In the genomic region with DNA sequence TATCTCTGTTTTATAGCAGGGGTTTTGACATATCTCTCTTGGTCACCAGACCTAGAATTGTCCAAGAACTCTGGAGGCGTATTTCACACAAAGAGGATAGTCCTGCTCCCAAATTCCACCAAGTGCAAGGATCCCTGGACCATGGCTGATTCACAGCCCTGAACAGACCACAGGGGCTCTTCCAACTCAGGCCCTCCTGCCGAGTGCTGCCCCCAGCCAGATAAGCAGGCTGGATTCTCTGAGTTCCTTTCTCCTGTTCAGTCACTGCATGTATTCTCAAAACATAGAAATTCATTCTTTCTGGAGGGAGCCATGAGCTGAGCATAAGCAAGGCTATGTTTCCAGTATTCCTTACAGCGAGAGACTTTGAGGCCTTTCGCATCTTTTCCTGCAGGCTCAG, we compare ENCODE assay signal across 33 cellular contexts. TPM values are rescaled to one million over a fixed set of nuclear protein-coding genes. Genes with fewer than 3 reads are reported as not detected.
"Had no signal": no experiment of that assay in that cellular context is flagged by ENCODE, and none has a peak within 500 bp of the region (broad histone marks: within the 10 kb centered on the region; RNA-seq: fewer than 3 reads in every experiment).

No MANE protein-coding gene starts in this region.

- ATAC-seq: activated CD8-positive, alpha-beta T cell treated with anti-CD3 and anti-CD28 coated beads for 36 hours; activated T-cell treated with anti-CD3 and anti-CD28 coated beads, Interleukin-2, amount 50 U/mL, for 72 hours; activated T-helper 17 cell treated with anti-CD3 and anti-CD28 coated beads, Interleukin-2, amount 50 U/mL, for 72 hours; PC-3 had no signal

- H3K9ac ChIP-seq: KMS-11, SK-N-SH had no signal

- H3K36me3 ChIP-seq: Peyer's patch, SJSA1 had no signal

- H3K4me3 ChIP-seq: Peyer's patch, SJSA1 had no signal

- H3K9me3 ChIP-seq: Peyer's patch, SJSA1, SK-N-SH had no signal

- H3K27ac ChIP-seq: KMS-11, Peyer's patch, SJSA1 had no signal

- H3K27me3 ChIP-seq: Peyer's patch, SJSA1 had no signal

- H3K9me3 Mint-ChIP-seq: activated naive CD8-positive, alpha-beta T cell treated with anti-CD3 and anti-CD28 coated beads for 36 hours; activated T-cell treated with anti-CD3 and anti-CD28 coated beads, Interleukin-2, amount 50 U/mL, for 72 hours; activated T-helper 17 cell treated with anti-CD3 and anti-CD28 coated beads, Interleukin-2, amount 50 U/mL, for 72 hours; T-helper 1 cell treated with Interleukin-12 subunit alpha and Interleukin-12 subunit beta and Interleukin-4 antibody, amounts not matched to agents 30 μg/mL and 1 μg/mL, for 36 hours had no signal

- H3K27me3 Mint-ChIP-seq: activated CD8-positive, alpha-beta T cell treated with anti-CD3 and anti-CD28 coated beads for 36 hours; activated naive CD8-positive, alpha-beta T cell treated with anti-CD3 and anti-CD28 coated beads for 36 hours; activated T-helper 17 cell treated with anti-CD3 and anti-CD28 coated beads, Interleukin-2, amount 50 U/mL, for 72 hours had no signal

- H3K27ac Mint-ChIP-seq: activated CD4-positive, alpha-beta T cell treated with anti-CD3 and anti-CD28 coated beads, Interleukin-2, amount 10 ng/mL, durations not matched to agents 24 days and 14 days; activated CD8-positive, alpha-beta T cell treated with anti-CD3 and anti-CD28 coated beads for 36 hours; activated naive CD8-positive, alpha-beta T cell treated with anti-CD3 and anti-CD28 coated beads for 36 hours; activated T-cell treated with anti-CD3 and anti-CD28 coated beads, Interleukin-2, amount 50 U/mL, for 72 hours; activated T-helper 17 cell treated with anti-CD3 and anti-CD28 coated beads, Interleukin-2, amount 50 U/mL, for 72 hours; brain; T-helper 1 cell treated with Interleukin-12 subunit alpha and Interleukin-12 subunit beta and Interleukin-4 antibody, amounts not matched to agents 30 μg/mL and 1 μg/mL, for 36 hours; T-helper 2 cell treated with Interferon-gamma antibody and Interleukin-4, amounts not matched to agents 5 μg/mL and 100 μg/mL, for 36 hours had no signal

- H3K4me1 Mint-ChIP-seq: activated T-helper 17 cell treated with anti-CD3 and anti-CD28 coated beads, Interleukin-2, amount 50 U/mL, for 72 hours; brain had no signal

- H3K4me3 Mint-ChIP-seq: activated CD4-positive, alpha-beta T cell treated with anti-CD3 and anti-CD28 coated beads, Interleukin-2, amount 10 ng/mL, durations not matched to agents 24 days and 14 days; activated CD8-positive, alpha-beta T cell treated with anti-CD3 and anti-CD28 coated beads for 36 hours; activated naive CD8-positive, alpha-beta T cell treated with anti-CD3 and anti-CD28 coated beads for 36 hours; activated T-cell treated with anti-CD3 and anti-CD28 coated beads, Interleukin-2, amount 50 U/mL, for 72 hours; activated T-helper 17 cell treated with anti-CD3 and anti-CD28 coated beads, Interleukin-2, amount 50 U/mL, for 72 hours; brain; T-helper 1 cell treated with Interleukin-12 subunit alpha and Interleukin-12 subunit beta and Interleukin-4 antibody, amounts not matched to agents 30 μg/mL and 1 μg/mL, for 36 hours; T-helper 2 cell treated with Interferon-gamma antibody and Interleukin-4, amounts not matched to agents 5 μg/mL and 100 μg/mL, for 36 hours had no signal

- DNase-seq: activated CD4-positive, alpha-beta T cell treated with anti-CD3 and anti-CD28 coated beads, Interleukin-2, amount 10 ng/mL, durations not matched to agents 24 days and 14 days; activated CD4-positive, alpha-beta T cell treated with anti-CD3 and anti-CD28 coated beads, Interleukin-2, amount 50 U/mL, for 4 hours; activated CD8-positive, alpha-beta T cell treated with anti-CD3 and anti-CD28 coated beads for 36 hours; activated effector memory CD4-positive, alpha-beta T cell treated with anti-CD3 and anti-CD28 coated beads, Interleukin-2, amount 50 U/mL, for 16 hours; activated naive CD4-positive, alpha-beta T cell; activated naive CD4-positive, alpha-beta T cell treated with anti-CD3 and anti-CD28 coated beads, Interleukin-2, amount 50 U/mL, for 16 hours; activated naive CD8-positive, alpha-beta T cell treated with anti-CD3 and anti-CD28 coated beads for 36 hours; activated T-cell treated with anti-CD3 and anti-CD28 coated beads, Interleukin-2, amount 50 U/mL, for 1 hour; activated T-cell treated with anti-CD3 and anti-CD28 coated beads, Interleukin-2, amount 50 U/mL, for 72 hours; amniotic stem cell; aorta; central memory CD4-positive, alpha-beta T cell; NCI-H1092 treated with DMSO at 0.1 percent for 48 hours; NCI-H1417; NCI-H146; NCI-H187; NCI-H2029 treated with DMSO at 0.1 percent for 48 hours; NCI-H2107; NCI-H2171; NCI-H510A; NCI-H748 treated with DMSO at 0.1 percent for 48 hours; NK-92 treated with Interleukin-12 subunit alpha and Interleukin-12 subunit beta, amount 100 ng/mL, for 24 hours; PC-3; Peyer's patch; RPMI8226; SHP77 treated with DMSO at 0.1 percent for 48 hours; SK-N-SH had no signal

- H3K4me1 ChIP-seq: Peyer's patch, SJSA1 had no signal

- H3K36me3 Mint-ChIP-seq: brain had no signal

- H3K4me2 ChIP-seq: KMS-11, SK-N-SH had no signal

RNA-seq across cellular contexts. Expression of a gene that starts 13.4 kb away (rescaled TPM):
- total RNA-seq: SJSA1 had no signal
